ENCODE assay signal across 1 cellular context in genomic region chr12:47209014-47209413, GRCh38.
TF ChIP-seq lines count a peak whose summit lies in the region.

No MANE protein-coding gene starts in this region.

TF ChIP-seq in H1, 55 proteins besides CTCF, POLR2A, EP300 and RAD21:
- no peak for TF ChIP-seq BRCA1 (IDR thresholded peaks at IDR 0.05; ENCODE audit: low read depth, low read length)
- TF ChIP-seq JUND (IDR thresholded peaks at IDR 0.05; ENCODE audit: low read length) = no peak
- TF ChIP-seq JUN (IDR thresholded peaks at IDR 0.05; ENCODE audit: low read depth, low read length) = no peak
- no peak for TF ChIP-seq RXRA (IDR thresholded peaks at IDR 0.05; ENCODE audit: insufficient read depth, low read depth, low read length)
- TF ChIP-seq GTF2F1 (IDR thresholded peaks at IDR 0.05; ENCODE audit: borderline replicate concordance, low read depth, low read length) = no peak
- TF ChIP-seq KDM5A (IDR thresholded peaks at IDR 0.05; ENCODE audit: low read length) = no peak
- no peak for TF ChIP-seq SP4 (IDR thresholded peaks at IDR 0.05; ENCODE audit: low read length)
- TF ChIP-seq TBP (IDR thresholded peaks at IDR 0.05; ENCODE audit: low read depth, low read length) = no peak
- TF ChIP-seq EGR1 (IDR thresholded peaks at IDR 0.05; ENCODE audit: borderline replicate concordance, low read depth, low read length) = no peak
- no peak for TF ChIP-seq KDM4A (IDR thresholded peaks at IDR 0.05; ENCODE audit: low read depth, low read length, severe bottlenecking)
- no peak for TF ChIP-seq TAF1 (IDR thresholded peaks at IDR 0.05; ENCODE audit: low read depth, low read length)
- no peak for TF ChIP-seq NRF1 (IDR thresholded peaks at IDR 0.05; ENCODE audit: low read depth, low read length)
- no peak for TF ChIP-seq ZNF274 (IDR thresholded peaks at IDR 0.05; ENCODE audit: borderline replicate concordance, extremely low read depth, low read length)
- no peak for TF ChIP-seq SP2 (IDR thresholded peaks at IDR 0.05; ENCODE audit: low read length)
- TF ChIP-seq CHD7 (IDR thresholded peaks at IDR 0.05; ENCODE audit: insufficient replicate concordance, low read length) = no peak
- TF ChIP-seq MAX (IDR thresholded peaks at IDR 0.05) = no peak
- no peak for TF ChIP-seq GABPA (IDR thresholded peaks at IDR 0.05; ENCODE audit: borderline replicate concordance, insufficient read depth, low read length)
- TF ChIP-seq CHD1 (IDR thresholded peaks at IDR 0.05; ENCODE audit: low read depth, low read length) = no peak
- TF ChIP-seq TCF12 (IDR thresholded peaks at IDR 0.05; ENCODE audit: low read depth, low read length) = no peak
- no peak for TF ChIP-seq HDAC6 (IDR thresholded peaks at IDR 0.05; ENCODE audit: low read depth, low read length)
